ENCODE assay signal across 8 cellular contexts in genomic region chr1:115977481-115978258, GRCh38. TPM values are rescaled to one million over a fixed set of nuclear protein-coding genes. Genes with fewer than 3 reads are reported as not detected.
DNase-seq lines count a peak whose midpoint lies in the region; ATAC-seq and TF ChIP-seq lines count a peak whose summit lies in the region.

No MANE protein-coding gene starts in this region.

- H3K4me1 ChIP-seq in upper lobe of right lung = no peaks in the 10 kb centered on the region

- H3K27ac Mint-ChIP-seq in brain = peak overlapping the region in 4 of 5 experiments; percentile 77 to 92 (median 88)

- H3K9me3 ChIP-seq in upper lobe of right lung = no peaks in the 10 kb centered on the region

- peak; percentile 65 for ATAC-seq in left colon
- peak; percentile 69 for ATAC-seq in upper lobe of right lung
- no peak for ATAC-seq in GM21737 (IDR thresholded peaks at IDR 0.05; ENCODE audit: unreplicated experiment)

- H3K36me3 Mint-ChIP-seq in brain = no peaks in the 10 kb centered on the region

- peak overlapping the region; percentile 75 for H3K4me3 ChIP-seq in AG10803 (ENCODE audit: low read length)
- peak overlapping the region; percentile 62 for H3K4me3 ChIP-seq in upper lobe of right lung

- peak overlapping the region; percentile 88 for H3K27ac ChIP-seq in upper lobe of right lung

- no peaks in the 10 kb centered on the region for H3K27me3 ChIP-seq in upper lobe of right lung

- H3K4me1 Mint-ChIP-seq in brain = peaks cover 28% of the 10 kb centered on the region

- peaks cover 0 to 10% (median 4%) of the 10 kb centered on the region in 5 experiments for H3K9me3 Mint-ChIP-seq in brain

- H3K4me3 Mint-ChIP-seq in brain = peak overlapping the region; percentile 77 to 91 (median 84)

- H3K27me3 Mint-ChIP-seq in brain = peaks cover 50% of the 10 kb centered on the region

- H3K36me3 ChIP-seq in upper lobe of right lung = no peaks in the 10 kb centered on the region

- TF ChIP-seq CTCF in AG10803 (conservative IDR thresholded peaks at IDR 0.05; ENCODE audit: low read length) (no peak), brain (conservative IDR thresholded peaks at IDR 0.05) (no peak), upper lobe of right lung (IDR thresholded peaks at IDR 0.05) (no peak)

- DNase-seq in AG10803 (ENCODE audit: low read depth) (peak; percentile 98), HuH-7.5 (ENCODE audit: low spot score) (peak; percentile 37), left colon (peak; percentile 18 to 46), upper lobe of right lung (peak; percentile 70), COLO668 (lab: John Stamatoyannopoulos, UW; ENCODE audit: unreplicated experiment) (no peak)
- no peak for DNase-seq in activated CD4-positive, CD25-positive, alpha-beta regulatory T cell treated with anti-CD3 and anti-CD28 coated beads, Interleukin-2, amount 50 U/mL, for 72 hours

- intact Hi-C loops in left colon (cut with DNase I, micrococcal nuclease) = loop anchor here in 1 of 2 donors (2.0 kb wide), 1 partner anchor 171 kb away; no protein-coding TSS in a partner anchor
- intact Hi-C loops in upper lobe of right lung (cut with DNase I) = no loop called here

RNA-seq across cellular contexts. Expression of gene SLC22A15, which starts 1.4 kb away (rescaled TPM):
- polyA plus RNA-seq in brain (ENCODE audit: insufficient read depth, low read depth, low replicate concordance) = 2.8 TPM
- 1 to 10 TPM; 1.9 to 4.8 TPM for total RNA-seq in left colon
- total RNA-seq in upper lobe of right lung = 25.7 TPM

Comparison
In these comparisons a context has a peak if more than half of its experiments do, and no peak if none do; other contexts are left out.
1. DNase-seq: peak in AG10803 (single experiment), HuH-7.5 (single experiment), left colon (2 of 2) and upper lobe of right lung (single experiment); none in activated CD4-positive, CD25-positive, alpha-beta regulatory T cell treated with anti-CD3 and anti-CD28 coated beads, Interleukin-2, amount 50 U/mL, for 72 hours (single experiment) and COLO668 (single experiment).